15 cellular contexts compared by ENCODE assay signal in genomic region chr9:87122947-87123685, GRCh38.
A peak's percentile ranks its signal among the peaks of the same experiment; 100 is the strongest.
DNase-seq lines count a peak whose midpoint lies in the region; ATAC-seq and TF ChIP-seq lines count a peak whose summit lies in the region.
"Had no signal": no experiment of that assay in that cellular context is flagged by ENCODE, and none has a peak within 500 bp of the region (broad histone marks: within the 10 kb centered on the region; RNA-seq: fewer than 3 reads in every experiment).

No MANE protein-coding gene starts in this region.

- H3K9me3 Mint-ChIP-seq in CD8-positive, alpha-beta T cell, result no peaks in the 10 kb centered on the region
- H3K9me3 Mint-ChIP-seq: WTC11 had no signal

- no peaks in the 10 kb centered on the region for H3K36me3 ChIP-seq in body of pancreas (replicated peaks in 1 of 2; ENCODE audit: insufficient read depth in 1 of 2, low read depth in 2 of 2)
- H3K36me3 ChIP-seq in CD8-positive, alpha-beta T cell (ENCODE audit: insufficient read depth, low read length), result no peaks in the 10 kb centered on the region

- no peak overlapping the region for H3K27ac ChIP-seq in body of pancreas
- no peak overlapping the region for H3K27ac ChIP-seq in CD8-positive, alpha-beta T cell (ENCODE audit: low read depth, low read length)
- H3K27ac ChIP-seq: HL-60 had no signal

- TF ChIP-seq CTCF in AG10803 (conservative IDR thresholded peaks at IDR 0.05; ENCODE audit: low read length) (no peak), body of pancreas (IDR thresholded peaks at IDR 0.05) (no peak), GM10248 (IDR thresholded peaks at IDR 0.05; ENCODE audit: control extremely low read depth, extremely low read depth, low read depth, missing control alignments) (no peak)
- TF ChIP-seq CTCF in CD8-positive, alpha-beta T cell (IDR thresholded peaks at IDR 0.05), result no peak

- H3K4me3 Mint-ChIP-seq in CD8-positive, alpha-beta T cell, result no peak overlapping the region
- H3K4me3 Mint-ChIP-seq: WTC11 had no signal

- no peaks in the 10 kb centered on the region for H3K36me3 Mint-ChIP-seq in CD8-positive, alpha-beta T cell
- H3K36me3 Mint-ChIP-seq: WTC11 had no signal

- intact Hi-C loops in body of pancreas (cut with DNase I), result no loop called here
- intact Hi-C loops in CD8-positive, alpha-beta T cell (cut with DNase I, micrococcal nuclease), result no loop called here

- H3K4me3 ChIP-seq in AG10803 (ENCODE audit: low read length) (no peak overlapping the region), body of pancreas (no peak overlapping the region)
- H3K4me3 ChIP-seq in CD8-positive, alpha-beta T cell (ENCODE audit: low read depth, low read length), result no peak overlapping the region

- ATAC-seq in body of pancreas (peak; percentile 40), HG02678 (IDR thresholded peaks at IDR 0.05; ENCODE audit: unreplicated experiment) (no peak)
- no peak for ATAC-seq in CD8-positive, alpha-beta T cell
- ATAC-seq: WTC11 had no signal

- peaks cover 8% of the 10 kb centered on the region for H3K4me1 ChIP-seq in body of pancreas
- no peaks in the 10 kb centered on the region for H3K4me1 ChIP-seq in CD8-positive, alpha-beta T cell (ENCODE audit: insufficient read depth, low read length)

- H3K9me3 ChIP-seq in body of pancreas, result no peaks in the 10 kb centered on the region
- H3K9me3 ChIP-seq in CD8-positive, alpha-beta T cell (ENCODE audit: low read length), result no peaks in the 10 kb centered on the region

- H3K27me3 ChIP-seq in body of pancreas, result no peaks in the 10 kb centered on the region
- no peaks in the 10 kb centered on the region for H3K27me3 ChIP-seq in CD8-positive, alpha-beta T cell (ENCODE audit: insufficient read depth, low read length)

- POLR2A ChIA-PET in CD8-positive, alpha-beta T cell (lab: Charles Lee), result interaction anchor here (0.7 kb wide), 1 partner anchor 9 kb away, joined by 3 read pairs; no protein-coding TSS in a partner anchor
- POLR2A ChIA-PET in GM10248 (lab: Yijun Ruan, JAX), result no interaction called here

- WGBS in body of pancreas, 2 donors, result 59 to 68% methylated on average over 6 of the region's 6 CpGs

- no peak overlapping the region for H3K27ac Mint-ChIP-seq in CD8-positive, alpha-beta T cell
- H3K27ac Mint-ChIP-seq: WTC11 had no signal

- peak; percentile 92 for DNase-seq in AG10803 (ENCODE audit: low read depth)
- peak; percentile 95 for DNase-seq in HCEC 1CT
- DNase-seq in body of pancreas, result peak in 1 of 4 donors; percentile 8
- peak; percentile 74 for DNase-seq in myocyte (ENCODE audit: low read depth)
- DNase-seq in CD8-positive, alpha-beta T cell, result no peak
- DNase-seq in activated CD8-positive, alpha-beta memory T cell treated with anti-CD3 and anti-CD28 coated beads for 24 hours, result no peak
- DNase-seq in GM10248 (ENCODE audit: extremely low spot score), result no peak
- DNase-seq: DND-41; midbrain; NCI-H1694; stimulated activated CD4-positive, alpha-beta T cell treated with anti-CD3 and anti-CD28 coated beads, Interleukin-12 subunit alpha, Interleukin-12 subunit beta, amount 100 ng/mL, for 4 hours; stimulated activated naive CD4-positive, alpha-beta T cell had no signal

- CTCF ChIA-PET in CD8-positive, alpha-beta T cell (lab: Charles Lee), result no interaction called here
- CTCF ChIA-PET in GM10248 (lab: Yijun Ruan, JAX), result interaction anchor here (1.4 kb wide), 1 partner anchor 18 kb away, joined by 4 read pairs; no protein-coding TSS in a partner anchor

- no peak for TF ChIP-seq POLR2A in body of pancreas (IDR thresholded peaks at IDR 0.05)

- no peaks in the 10 kb centered on the region for H3K4me1 Mint-ChIP-seq in CD8-positive, alpha-beta T cell (ENCODE audit: low read depth)
- H3K4me1 Mint-ChIP-seq: WTC11 had no signal

- H3K27me3 Mint-ChIP-seq in CD8-positive, alpha-beta T cell (ENCODE audit: low read depth), result peaks cover 28% of the 10 kb centered on the region

Comparison
In these comparisons a context has a peak if more than half of its experiments do, and no peak if none do; other contexts are left out.
1. DNase-seq: peak in AG10803 (single experiment), HCEC 1CT (single experiment) and myocyte (single experiment); none in CD8-positive, alpha-beta T cell (0 of 7), activated CD8-positive, alpha-beta memory T cell treated with anti-CD3 and anti-CD28 coated beads for 24 hours (single experiment) and GM10248 (single experiment).